Comparison of ENCODE assay signal across 1 cellular context in genomic region chr12:57454566-57455373, GRCh38.
TF ChIP-seq lines count a peak whose summit lies in the region.

A gene with protein sequence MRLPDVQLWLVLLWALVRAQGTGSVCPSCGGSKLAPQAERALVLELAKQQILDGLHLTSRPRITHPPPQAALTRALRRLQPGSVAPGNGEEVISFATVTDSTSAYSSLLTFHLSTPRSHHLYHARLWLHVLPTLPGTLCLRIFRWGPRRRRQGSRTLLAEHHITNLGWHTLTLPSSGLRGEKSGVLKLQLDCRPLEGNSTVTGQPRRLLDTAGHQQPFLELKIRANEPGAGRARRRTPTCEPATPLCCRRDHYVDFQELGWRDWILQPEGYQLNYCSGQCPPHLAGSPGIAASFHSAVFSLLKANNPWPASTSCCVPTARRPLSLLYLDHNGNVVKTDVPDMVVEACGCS (plus strand): TSS chr12:57455307. CDS start chr12:57455537, 230 bp downstream.

TF ChIP-seq in HEK293, 187 proteins besides CTCF, POLR2A, EP300 and RAD21 (continued from another document and continues in another):
- TF ChIP-seq, protein P1, sequence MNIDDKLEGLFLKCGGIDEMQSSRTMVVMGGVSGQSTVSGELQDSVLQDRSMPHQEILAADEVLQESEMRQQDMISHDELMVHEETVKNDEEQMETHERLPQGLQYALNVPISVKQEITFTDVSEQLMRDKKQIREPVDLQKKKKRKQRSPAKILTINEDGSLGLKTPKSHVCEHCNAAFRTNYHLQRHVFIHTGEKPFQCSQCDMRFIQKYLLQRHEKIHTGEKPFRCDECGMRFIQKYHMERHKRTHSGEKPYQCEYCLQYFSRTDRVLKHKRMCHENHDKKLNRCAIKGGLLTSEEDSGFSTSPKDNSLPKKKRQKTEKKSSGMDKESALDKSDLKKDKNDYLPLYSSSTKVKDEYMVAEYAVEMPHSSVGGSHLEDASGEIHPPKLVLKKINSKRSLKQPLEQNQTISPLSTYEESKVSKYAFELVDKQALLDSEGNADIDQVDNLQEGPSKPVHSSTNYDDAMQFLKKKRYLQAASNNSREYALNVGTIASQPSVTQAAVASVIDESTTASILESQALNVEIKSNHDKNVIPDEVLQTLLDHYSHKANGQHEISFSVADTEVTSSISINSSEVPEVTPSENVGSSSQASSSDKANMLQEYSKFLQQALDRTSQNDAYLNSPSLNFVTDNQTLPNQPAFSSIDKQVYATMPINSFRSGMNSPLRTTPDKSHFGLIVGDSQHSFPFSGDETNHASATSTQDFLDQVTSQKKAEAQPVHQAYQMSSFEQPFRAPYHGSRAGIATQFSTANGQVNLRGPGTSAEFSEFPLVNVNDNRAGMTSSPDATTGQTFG (tag by site-specific recombination; IDR thresholded peaks at IDR 0.05; ENCODE audit: borderline replicate concordance) = no peak
- TF ChIP-seq FEZF1 (tag by site-specific recombination; IDR thresholded peaks at IDR 0.05) = 0 out of 2 replicates have a peak, but pooled peaks have one; percentile 10
- TF ChIP-seq ZNF10 (tag by site-specific recombination; IDR thresholded peaks at IDR 0.05) = no peak
- TF ChIP-seq ZNF654 (tag by site-specific recombination; IDR thresholded peaks at IDR 0.05; ENCODE audit: low read depth) = no peak
- no peak for TF ChIP-seq ZNF26 (tag by site-specific recombination; IDR thresholded peaks at IDR 0.05)
- TF ChIP-seq, protein P2, sequence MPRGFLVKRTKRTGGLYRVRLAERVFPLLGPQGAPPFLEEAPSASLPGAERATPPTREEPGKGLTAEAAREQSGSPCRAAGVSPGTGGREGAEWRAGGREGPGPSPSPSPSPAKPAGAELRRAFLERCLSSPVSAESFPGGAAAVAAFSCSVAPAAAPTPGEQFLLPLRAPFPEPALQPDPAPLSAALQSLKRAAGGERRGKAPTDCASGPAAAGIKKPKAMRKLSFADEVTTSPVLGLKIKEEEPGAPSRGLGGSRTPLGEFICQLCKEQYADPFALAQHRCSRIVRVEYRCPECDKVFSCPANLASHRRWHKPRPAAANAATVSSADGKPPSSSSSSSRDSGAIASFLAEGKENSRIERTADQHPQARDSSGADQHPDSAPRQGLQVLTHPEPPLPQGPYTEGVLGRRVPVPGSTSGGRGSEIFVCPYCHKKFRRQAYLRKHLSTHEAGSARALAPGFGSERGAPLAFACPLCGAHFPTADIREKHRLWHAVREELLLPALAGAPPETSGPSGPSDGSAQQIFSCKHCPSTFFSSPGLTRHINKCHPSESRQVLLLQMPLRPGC (tag by site-specific recombination; IDR thresholded peaks at IDR 0.05) = peak; percentile 28; the same call in 1 of the 2 replicates
- no peak for TF ChIP-seq ZNF473 (tag by site-specific recombination; IDR thresholded peaks at IDR 0.05)
- TF ChIP-seq ZFP69B (tag by site-specific recombination; IDR thresholded peaks at IDR 0.05) = peak; percentile 19
- peak; percentile 63 for TF ChIP-seq ZBTB48 (tag by site-specific recombination; IDR thresholded peaks at IDR 0.05)
- TF ChIP-seq SP7 (tag by site-specific recombination; IDR thresholded peaks at IDR 0.05) = peak; percentile 69
- no peak for TF ChIP-seq ZNF133 (tag by site-specific recombination; IDR thresholded peaks at IDR 0.05)
- TF ChIP-seq ZNF76 (tag by site-specific recombination; IDR thresholded peaks at IDR 0.05; ENCODE audit: borderline replicate concordance, low read depth) = peak; percentile 32; the same call in 1 of the 2 replicates
- no peak for TF ChIP-seq ZNF223 (tag by site-specific recombination; IDR thresholded peaks at IDR 0.05)
- no peak for TF ChIP-seq ZFP3 (tag by site-specific recombination; IDR thresholded peaks at IDR 0.05; ENCODE audit: low read depth)
- TF ChIP-seq ZNF658 (tag by site-specific recombination; IDR thresholded peaks at IDR 0.05) = no peak
- peak; percentile 87 for TF ChIP-seq IKZF3 (tag by site-specific recombination; IDR thresholded peaks at IDR 0.05)
- peak; percentile 75 for TF ChIP-seq ZNF692 (tag by site-specific recombination; IDR thresholded peaks at IDR 0.05)
- TF ChIP-seq ZNF24 (tag by site-specific recombination; IDR thresholded peaks at IDR 0.05) = no peak; the same call in 1 of the 2 replicates
- TF ChIP-seq ZFP37 (tag by site-specific recombination; IDR thresholded peaks at IDR 0.05) = no peak
- TF ChIP-seq, protein P3, sequence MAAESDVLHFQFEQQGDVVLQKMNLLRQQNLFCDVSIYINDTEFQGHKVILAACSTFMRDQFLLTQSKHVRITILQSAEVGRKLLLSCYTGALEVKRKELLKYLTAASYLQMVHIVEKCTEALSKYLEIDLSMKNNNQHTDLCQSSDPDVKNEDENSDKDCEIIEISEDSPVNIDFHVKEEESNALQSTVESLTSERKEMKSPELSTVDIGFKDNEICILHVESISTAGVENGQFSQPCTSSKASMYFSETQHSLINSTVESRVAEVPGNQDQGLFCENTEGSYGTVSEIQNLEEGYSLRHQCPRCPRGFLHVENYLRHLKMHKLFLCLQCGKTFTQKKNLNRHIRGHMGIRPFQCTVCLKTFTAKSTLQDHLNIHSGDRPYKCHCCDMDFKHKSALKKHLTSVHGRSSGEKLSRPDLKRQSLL (tag by site-specific recombination; IDR thresholded peaks at IDR 0.05) = no peak
- TF ChIP-seq ZSCAN5A (tag by site-specific recombination; IDR thresholded peaks at IDR 0.05) = no peak
- no peak for TF ChIP-seq ZNF571 (tag by site-specific recombination; IDR thresholded peaks at IDR 0.05)
- TF ChIP-seq ZNF266 (tag by site-specific recombination; IDR thresholded peaks at IDR 0.05; ENCODE audit: low read depth) = no peak
- no peak for TF ChIP-seq ZNF274 (IDR thresholded peaks at IDR 0.05; ENCODE audit: low read length)
- no peak for TF ChIP-seq ZNF274 (tag by site-specific recombination; IDR thresholded peaks at IDR 0.05; ENCODE audit: borderline replicate concordance)
- 0 out of 2 replicates have a peak, but pooled peaks have one; percentile 27 for TF ChIP-seq KLF10 (tag by site-specific recombination; IDR thresholded peaks at IDR 0.05)
- TF ChIP-seq ZNF600 (tag by site-specific recombination; IDR thresholded peaks at IDR 0.05) = peak; percentile 66
- TF ChIP-seq ZNF549 (tag by site-specific recombination; IDR thresholded peaks at IDR 0.05) = no peak
- TF ChIP-seq ZNF585B (tag by site-specific recombination; IDR thresholded peaks at IDR 0.05) = no peak
- TF ChIP-seq KLF17 (tag by site-specific recombination; IDR thresholded peaks at IDR 0.05) = no peak
- no peak for TF ChIP-seq EGR2 (tag by site-specific recombination; IDR thresholded peaks at IDR 0.05; ENCODE audit: low read depth)
- 0 out of 2 replicates have a peak, but pooled peaks have one; percentile 39 for TF ChIP-seq KLF7 (tag by site-specific recombination; IDR thresholded peaks at IDR 0.05; ENCODE audit: borderline replicate concordance)
- TF ChIP-seq, protein P4, sequence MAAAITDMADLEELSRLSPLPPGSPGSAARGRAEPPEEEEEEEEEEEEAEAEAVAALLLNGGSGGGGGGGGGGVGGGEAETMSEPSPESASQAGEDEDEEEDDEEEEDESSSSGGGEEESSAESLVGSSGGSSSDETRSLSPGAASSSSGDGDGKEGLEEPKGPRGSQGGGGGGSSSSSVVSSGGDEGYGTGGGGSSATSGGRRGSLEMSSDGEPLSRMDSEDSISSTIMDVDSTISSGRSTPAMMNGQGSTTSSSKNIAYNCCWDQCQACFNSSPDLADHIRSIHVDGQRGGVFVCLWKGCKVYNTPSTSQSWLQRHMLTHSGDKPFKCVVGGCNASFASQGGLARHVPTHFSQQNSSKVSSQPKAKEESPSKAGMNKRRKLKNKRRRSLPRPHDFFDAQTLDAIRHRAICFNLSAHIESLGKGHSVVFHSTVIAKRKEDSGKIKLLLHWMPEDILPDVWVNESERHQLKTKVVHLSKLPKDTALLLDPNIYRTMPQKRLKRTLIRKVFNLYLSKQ (tag by site-specific recombination; IDR thresholded peaks at IDR 0.05; ENCODE audit: borderline replicate concordance) = no peak
- TF ChIP-seq ZNF391 (tag by site-specific recombination; IDR thresholded peaks at IDR 0.05; ENCODE audit: borderline replicate concordance, low read depth) = no peak
- no peak for TF ChIP-seq ZNF423 (tag by site-specific recombination; IDR thresholded peaks at IDR 0.05)
- TF ChIP-seq ZNF221 (tag by site-specific recombination; IDR thresholded peaks at IDR 0.05; ENCODE audit: borderline replicate concordance) = no peak
- TF ChIP-seq, protein P5, sequence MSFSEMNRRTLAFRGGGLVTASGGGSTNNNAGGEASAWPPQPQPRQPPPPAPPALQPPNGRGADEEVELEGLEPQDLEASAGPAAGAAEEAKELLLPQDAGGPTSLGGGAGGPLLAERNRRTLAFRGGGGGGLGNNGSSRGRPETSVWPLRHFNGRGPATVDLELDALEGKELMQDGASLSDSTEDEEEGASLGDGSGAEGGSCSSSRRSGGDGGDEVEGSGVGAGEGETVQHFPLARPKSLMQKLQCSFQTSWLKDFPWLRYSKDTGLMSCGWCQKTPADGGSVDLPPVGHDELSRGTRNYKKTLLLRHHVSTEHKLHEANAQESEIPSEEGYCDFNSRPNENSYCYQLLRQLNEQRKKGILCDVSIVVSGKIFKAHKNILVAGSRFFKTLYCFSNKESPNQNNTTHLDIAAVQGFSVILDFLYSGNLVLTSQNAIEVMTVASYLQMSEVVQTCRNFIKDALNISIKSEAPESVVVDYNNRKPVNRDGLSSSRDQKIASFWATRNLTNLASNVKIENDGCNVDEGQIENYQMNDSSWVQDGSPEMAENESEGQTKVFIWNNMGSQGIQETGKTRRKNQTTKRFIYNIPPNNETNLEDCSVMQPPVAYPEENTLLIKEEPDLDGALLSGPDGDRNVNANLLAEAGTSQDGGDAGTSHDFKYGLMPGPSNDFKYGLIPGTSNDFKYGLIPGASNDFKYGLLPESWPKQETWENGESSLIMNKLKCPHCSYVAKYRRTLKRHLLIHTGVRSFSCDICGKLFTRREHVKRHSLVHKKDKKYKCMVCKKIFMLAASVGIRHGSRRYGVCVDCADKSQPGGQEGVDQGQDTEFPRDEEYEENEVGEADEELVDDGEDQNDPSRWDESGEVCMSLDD (tag by site-specific recombination; IDR thresholded peaks at IDR 0.05) = peak; percentile 79; the same call in 1 of the 2 replicates
- TF ChIP-seq ZNF18 (tag by site-specific recombination; IDR thresholded peaks at IDR 0.05) = no peak
- no peak for TF ChIP-seq ZNF16 (tag by site-specific recombination; IDR thresholded peaks at IDR 0.05; ENCODE audit: low read depth)
- TF ChIP-seq ZNF324 (tag by site-specific recombination; IDR thresholded peaks at IDR 0.05) = peak; percentile 93; the same call in 1 of the 2 replicates
- no peak for TF ChIP-seq ZNF768 (tag by site-specific recombination; IDR thresholded peaks at IDR 0.05)
